In genomic region chr5:174317261-174317894, GRCh38 we compare ENCODE assay signal across 1 cellular context.
TF ChIP-seq lines count a peak whose summit lies in the region.

No MANE protein-coding gene starts in this region.

TF ChIP-seq in K562, 482 proteins besides CTCF, POLR2A, EP300 and RAD21 (continued from another document):
- no peak for TF ChIP-seq HMBOX1 (IDR thresholded peaks at IDR 0.05)
- no peak for TF ChIP-seq SIN3A (IDR thresholded peaks at IDR 0.05; ENCODE audit: borderline replicate concordance in 2 of 2, control insufficient read depth in 1 of 2, low read depth in 2 of 2, low read length in 2 of 2)
